ENCODE assay signal across 18 cellular contexts in the genomic region with DNA sequence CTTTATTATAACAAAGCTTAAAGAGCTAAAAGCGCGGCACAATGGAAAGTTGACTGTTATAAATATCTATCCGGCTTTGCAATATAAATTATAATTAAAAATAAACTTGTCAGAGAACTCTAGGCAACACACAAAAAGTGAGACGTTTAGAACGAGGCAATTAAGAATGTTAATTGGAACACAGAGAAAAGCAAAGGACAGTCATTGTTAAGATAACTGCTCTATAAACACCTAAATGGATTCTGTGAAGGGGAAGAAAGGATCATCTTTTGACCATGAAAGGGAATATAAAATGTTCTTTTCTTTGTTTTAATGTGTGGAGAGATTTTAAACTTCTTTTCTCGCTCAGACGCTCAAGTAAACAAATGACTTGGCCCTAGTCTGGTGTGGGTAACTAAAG. TPM values are rescaled to one million over a fixed set of nuclear protein-coding genes. Genes with fewer than 3 reads are reported as not detected.
A peak's percentile ranks its signal among the peaks of the same experiment; 100 is the strongest.
DNase-seq lines count a peak whose midpoint lies in the region; ATAC-seq and TF ChIP-seq lines count a peak whose summit lies in the region.
"Had no signal": no experiment of that assay in that cellular context is flagged by ENCODE, and none has a peak within 500 bp of the region (broad histone marks: within the 10 kb centered on the region; RNA-seq: fewer than 3 reads in every experiment).

No MANE protein-coding gene starts in this region.

- H3K27me3 Mint-ChIP-seq in WTC11 (ENCODE audit: low read depth): no peaks in the 10 kb centered on the region; the same call in none of the 2 replicates
- peaks cover 3% of the 10 kb centered on the region for H3K27me3 Mint-ChIP-seq in neural progenitor cell (ENCODE audit: insufficient read depth, low read depth)
- H3K27me3 Mint-ChIP-seq: B cell had no signal

- POLR2A ChIA-PET in WTC11 (lab: Charles Lee): no interaction called here

- H3K9ac ChIP-seq in HUES48 (ENCODE audit: low read depth, low read length) (peak overlapping the region; percentile 26; the same call in 1 of the 2 replicates), neural progenitor cell (no peak overlapping the region)

- no peaks in the 10 kb centered on the region for H3K9me3 Mint-ChIP-seq in WTC11
- H3K9me3 Mint-ChIP-seq in neural progenitor cell: no peaks in the 10 kb centered on the region

- H3K36me3 Mint-ChIP-seq in WTC11 (no peaks in the 10 kb centered on the region), neural progenitor cell (no peaks in the 10 kb centered on the region)

- no peak for TF ChIP-seq CTCF in WTC11 (IDR thresholded peaks at IDR 0.05)
- TF ChIP-seq CTCF in neural progenitor cell (IDR thresholded peaks at IDR 0.05): no peak

- no peaks in the 10 kb centered on the region for H3K36me3 ChIP-seq in HUES48 (ENCODE audit: control insufficient read depth, insufficient read depth, low read length)
- H3K36me3 ChIP-seq in neural progenitor cell: no peaks in the 10 kb centered on the region
- H3K36me3 ChIP-seq: Peyer's patch had no signal

- ATAC-seq in WTC11 (peak; percentile 27), HG02798 (IDR thresholded peaks at IDR 0.05; ENCODE audit: poor library complexity, unreplicated experiment) (no peak), GM18502 (IDR thresholded peaks at IDR 0.05; ENCODE audit: poor library complexity, unreplicated experiment) (no peak), GM18873 (IDR thresholded peaks at IDR 0.05; ENCODE audit: low FRiP score, unreplicated experiment) (no peak)
- ATAC-seq: K562 had no signal

- H3K27ac ChIP-seq in HUES48 (ENCODE audit: low read depth, low read length) (peak overlapping the region; percentile 75), neural progenitor cell (peak overlapping the region; percentile 87)
- H3K27ac ChIP-seq: HL-60, Peyer's patch had no signal

- peak overlapping the region; percentile 75 for H2AFZ ChIP-seq in neural progenitor cell (replicated peaks)

- H3K4me3 Mint-ChIP-seq in WTC11: peak overlapping the region; percentile 2
- H3K4me3 Mint-ChIP-seq in neural progenitor cell: no peak overlapping the region
- H3K4me3 Mint-ChIP-seq: B cell had no signal

- peak; percentile 16 for DNase-seq in COR-L47 (lab: John Stamatoyannopoulos, UW)
- no peak for DNase-seq in WTC11 (ENCODE audit: low spot score)
- peak; percentile 15 for DNase-seq in neural progenitor cell (ENCODE audit: low spot score)
- DNase-seq: GDM1, NCI-H187 treated with DMSO at 0.1 percent for 48 hours, NCI-H345, NCI-H524 treated with DMSO at 0.1 percent for 48 hours, Peyer's patch, SW 1271 had no signal

- H3K4me3 ChIP-seq in HUES48 (ENCODE audit: low read depth, low read length): no peak overlapping the region; the same call in 1 of the 2 replicates
- no peak overlapping the region for H3K4me3 ChIP-seq in neural progenitor cell
- H3K4me3 ChIP-seq: K562, Peyer's patch had no signal

- H3K27ac Mint-ChIP-seq in WTC11 (peak overlapping the region; percentile 69), neural progenitor cell (no peak overlapping the region)
- H3K27ac Mint-ChIP-seq: B cell had no signal

- no peaks in the 10 kb centered on the region for H3K79me2 ChIP-seq in neural progenitor cell (ENCODE audit: low read depth)

- no peaks in the 10 kb centered on the region for H4K20me1 ChIP-seq in neural progenitor cell (ENCODE audit: low read depth)

- no peaks in the 10 kb centered on the region for H3K9me3 ChIP-seq in HUES48 (ENCODE audit: control insufficient read depth, insufficient read depth, low read length)
- H3K9me3 ChIP-seq in neural progenitor cell (ENCODE audit: low read depth): no peaks in the 10 kb centered on the region
- H3K9me3 ChIP-seq: Peyer's patch had no signal

- H3K4me1 ChIP-seq in HUES48 (ENCODE audit: control insufficient read depth, insufficient read depth, low read length) (peaks cover 28% of the 10 kb centered on the region), neural progenitor cell (peaks cover 33% of the 10 kb centered on the region)
- H3K4me1 ChIP-seq: Peyer's patch had no signal

- H3K4me2 ChIP-seq in neural progenitor cell: peak overlapping the region; percentile 40

- CTCF ChIA-PET in WTC11 (lab: Charles Lee): interaction anchor here (0.6 kb wide), 1 partner anchor 61 kb away, joined by 3 read pairs; no protein-coding TSS in a partner anchor

- H3K27me3 ChIP-seq in HUES48 (ENCODE audit: control insufficient read depth, insufficient read depth, low read length): no peaks in the 10 kb centered on the region
- no peaks in the 10 kb centered on the region for H3K27me3 ChIP-seq in neural progenitor cell
- H3K27me3 ChIP-seq: Peyer's patch had no signal

- peaks cover 43% of the 10 kb centered on the region for H3F3A ChIP-seq in neural progenitor cell (ENCODE audit: low read depth)

- H3K4me1 Mint-ChIP-seq in WTC11: peaks cover 30% of the 10 kb centered on the region
- peaks cover 13% of the 10 kb centered on the region for H3K4me1 Mint-ChIP-seq in neural progenitor cell
- H3K4me1 Mint-ChIP-seq: B cell had no signal

TF ChIP-seq in WTC11, 78 proteins besides CTCF, POLR2A, EP300 and RAD21:
- TF ChIP-seq TEAD4 (CRISPR knock-in tag; IDR thresholded peaks at IDR 0.05): no peak
- TF ChIP-seq, protein P1, sequence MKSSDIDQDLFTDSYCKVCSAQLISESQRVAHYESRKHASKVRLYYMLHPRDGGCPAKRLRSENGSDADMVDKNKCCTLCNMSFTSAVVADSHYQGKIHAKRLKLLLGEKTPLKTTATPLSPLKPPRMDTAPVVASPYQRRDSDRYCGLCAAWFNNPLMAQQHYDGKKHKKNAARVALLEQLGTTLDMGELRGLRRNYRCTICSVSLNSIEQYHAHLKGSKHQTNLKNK (CRISPR knock-in tag; IDR thresholded peaks at IDR 0.05): peak; percentile 74; the same call in 1 of the 2 replicates

RNA-seq across cellular contexts. Expression of a gene that starts 9.2 kb away (rescaled TPM):
- total RNA-seq in WTC11 (2021) (156 to 204 TPM (median 203 TPM) in 3 replicates), neural progenitor cell (ENCODE audit: low replicate concordance) (219 and 274 TPM in 2 replicates)
- total RNA-seq: A172, B cell, HT1080 had no signal

RNA-seq across cellular contexts. Expression of a gene that starts 43.3 kb away (rescaled TPM):
- total RNA-seq in WTC11 (2021) (5.0 to 5.4 TPM (median 5.0 TPM) in 3 replicates), neural progenitor cell (ENCODE audit: low replicate concordance) (17.6 and 18.2 TPM in 2 replicates)
